Comparison of ENCODE assay signal across 8 cellular contexts in genomic region chr11:131668867-131669780, GRCh38.
DNase-seq lines count a peak whose midpoint lies in the region; ATAC-seq and TF ChIP-seq lines count a peak whose summit lies in the region.

No MANE protein-coding gene starts in this region.

- H3K9me3 ChIP-seq in heart right ventricle (no peaks in the 10 kb centered on the region), right cardiac atrium (ENCODE audit: control insufficient read depth, low read length) (no peaks in the 10 kb centered on the region)

- H3K36me3 ChIP-seq in heart right ventricle, result no peaks in the 10 kb centered on the region

- H3K4me1 Mint-ChIP-seq in HFFc6 (ENCODE audit: low read depth), result peaks cover 55% of the 10 kb centered on the region
- peaks cover 3% of the 10 kb centered on the region for H3K4me1 Mint-ChIP-seq in activated T-cell treated with anti-CD3 and anti-CD28 coated beads, Interleukin-2, amount 50 U/mL, for 4 hours (ENCODE audit: low read depth)

- no peak overlapping the region for H3K4me3 ChIP-seq in heart right ventricle
- no peak overlapping the region for H3K4me3 ChIP-seq in right cardiac atrium (ENCODE audit: low read length)

- peaks cover 1% of the 10 kb centered on the region; the same call in 1 of the 2 replicates for H3K27me3 Mint-ChIP-seq in HFFc6 (ENCODE audit: insufficient read depth)
- no peaks in the 10 kb centered on the region for H3K27me3 Mint-ChIP-seq in activated T-cell treated with anti-CD3 and anti-CD28 coated beads, Interleukin-2, amount 50 U/mL, for 4 hours (ENCODE audit: low read depth)

- H3K36me3 Mint-ChIP-seq in HFFc6 (ENCODE audit: low read depth), result no peaks in the 10 kb centered on the region
- H3K36me3 Mint-ChIP-seq in activated T-cell treated with anti-CD3 and anti-CD28 coated beads, Interleukin-2, amount 50 U/mL, for 4 hours (ENCODE audit: insufficient read depth), result no peaks in the 10 kb centered on the region

- H3K27ac ChIP-seq in heart right ventricle (no peak overlapping the region), right cardiac atrium (ENCODE audit: low read length) (no peak overlapping the region)

- DNase-seq in heart right ventricle (no peak), Right ventricle myocardium inferior (ENCODE audit: missing footprints) (no peak), HFFc6 (peak; percentile 20), NCI-H1105 (lab: John Stamatoyannopoulos, UW) (peak; percentile 19), right cardiac atrium (peak; percentile 44 to 62 (median 53))
- no peak for DNase-seq in activated T-cell treated with anti-CD3 and anti-CD28 coated beads, Interleukin-2, amount 50 U/mL, for 4 hours
- DNase-seq in stimulated activated CD4-positive, alpha-beta T cell treated with anti-CD3 and anti-CD28 coated beads, Interleukin-4, amount 100 ng/mL, for 48 hours (ENCODE audit: low read depth in 2 of 2), result peak; percentile 37 to 46

- WGBS in heart right ventricle, 2 donors, result 44 to 51% methylated on average over 11 of the region's 11 CpGs
- 49% methylated on average over 11 of the region's 11 CpGs for whole genome bisulfite sequencing in right cardiac atrium

- H3K4me1 ChIP-seq in heart right ventricle (peaks cover 0 to 5% (median 0%) of the 10 kb centered on the region in 9 donors), right cardiac atrium (ENCODE audit: control insufficient read depth, insufficient read depth, low read length) (no peaks in the 10 kb centered on the region)

- peak in 1 of 8 donors; percentile 24 for ATAC-seq in heart right ventricle
- no peak for ATAC-seq in Right ventricle myocardium inferior
- peak; percentile 52 to 53 for ATAC-seq in activated T-cell treated with anti-CD3 and anti-CD28 coated beads, Interleukin-2, amount 50 U/mL, for 4 hours
- ATAC-seq in right cardiac atrium, result no peak
- no peak for ATAC-seq in HG02970 (IDR thresholded peaks at IDR 0.05; ENCODE audit: low FRiP score, unreplicated experiment)

- peak overlapping the region; percentile 28 for H3K27ac Mint-ChIP-seq in HFFc6

- H3K9me3 Mint-ChIP-seq in HFFc6, result no peaks in the 10 kb centered on the region
- no peaks in the 10 kb centered on the region for H3K9me3 Mint-ChIP-seq in activated T-cell treated with anti-CD3 and anti-CD28 coated beads, Interleukin-2, amount 50 U/mL, for 4 hours

- H3K27me3 ChIP-seq in heart right ventricle (peaks cover 0 to 19% (median 5%) of the 10 kb centered on the region in 7 donors), right cardiac atrium (ENCODE audit: control insufficient read depth, insufficient read depth) (no peaks in the 10 kb centered on the region)

- TF ChIP-seq CTCF in heart right ventricle (IDR thresholded peaks at IDR 0.05) (peak; percentile 14 to 67 (median 54)), HFFc6 (IDR thresholded peaks at IDR 0.05) (peak; percentile 87)

- intact Hi-C loops in heart right ventricle (cut with DNase I), result loop anchor here in 2 of 10 donors (5.0 to 10.0 kb wide), 2 partner anchors 82 to 84 kb away; no protein-coding TSS in a partner anchor
- intact Hi-C loops in Right ventricle myocardium inferior (cut with DNase I), result no loop called here
- intact Hi-C loops in right cardiac atrium (cut with DNase I), result loop anchor here in 1 of 4 donors (10.0 kb wide), 1 partner anchor 264 kb away; no protein-coding TSS in a partner anchor

- no peak overlapping the region for H3K4me3 Mint-ChIP-seq in HFFc6
- H3K4me3 Mint-ChIP-seq in activated T-cell treated with anti-CD3 and anti-CD28 coated beads, Interleukin-2, amount 50 U/mL, for 4 hours, result no peak overlapping the region

Comparison
In these comparisons a context has a peak if more than half of its experiments do, and no peak if none do; other contexts are left out.
1. DNase-seq: peak in HFFc6 (single experiment), NCI-H1105 (single experiment), right cardiac atrium (3 of 3) and stimulated activated CD4-positive, alpha-beta T cell treated with anti-CD3 and anti-CD28 coated beads, Interleukin-4, amount 100 ng/mL, for 48 hours (2 of 2); none in heart right ventricle (0 of 2), Right ventricle myocardium inferior (single experiment) and activated T-cell treated with anti-CD3 and anti-CD28 coated beads, Interleukin-2, amount 50 U/mL, for 4 hours (single experiment).
2. ATAC-seq: peak in activated T-cell treated with anti-CD3 and anti-CD28 coated beads, Interleukin-2, amount 50 U/mL, for 4 hours (2 of 2); none in Right ventricle myocardium inferior (single experiment), right cardiac atrium (0 of 2) and HG02970 (single experiment).